ENCODE assay signal across 20 cellular contexts in the genomic region with DNA sequence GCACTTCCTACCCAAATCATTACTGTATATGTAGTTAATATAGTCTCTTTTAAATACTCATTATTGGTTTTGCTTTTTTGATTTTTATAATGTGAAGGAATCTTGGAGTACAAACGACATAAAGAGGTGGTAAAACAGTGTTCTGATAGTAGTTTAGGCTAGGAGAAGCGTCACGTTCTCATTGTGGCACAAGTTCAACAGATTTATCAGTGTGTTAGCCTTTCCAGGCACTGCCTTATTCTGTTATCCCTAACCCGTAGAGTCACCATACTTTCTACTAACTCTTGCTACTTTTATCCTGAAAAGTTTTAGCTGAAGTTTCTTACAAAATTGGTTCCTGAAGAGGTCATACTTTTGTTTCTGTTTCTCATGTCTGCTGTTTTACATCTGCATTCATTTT.
"Had no signal": no experiment of that assay in that cellular context is flagged by ENCODE, and none has a peak within 500 bp of the region (broad histone marks: within the 10 kb centered on the region; RNA-seq: fewer than 3 reads in every experiment).

No MANE protein-coding gene starts in this region.

- H3K4me3 ChIP-seq: SJCRH30 had no signal

- H3K36me3 ChIP-seq: SJCRH30 had no signal

- ATAC-seq: HepG2, Panc1, PC-3, SK-N-SH treated with all-trans-retinoic acid at 6 μM for 48 hours had no signal

- H3K27me3 ChIP-seq: SJCRH30 had no signal

- DNase-seq: IMR-90, MV-4-11, NCI-H1048, NCI-H1105, NCI-H1417, NCI-H1436 treated with DMSO at 0.1 percent for 48 hours, NCI-H1694, NCI-H187 treated with DMSO at 0.1 percent for 48 hours, NCI-H2029 treated with DMSO at 0.1 percent for 48 hours, NCI-H2171 treated with DMSO at 0.1 percent for 48 hours, NCI-H524, NCI-H526 treated with DMSO at 0.1 percent for 48 hours, NCI-H748 treated with DMSO at 0.1 percent for 48 hours, PC-3, SHP77 treated with DMSO at 0.1 percent for 48 hours, SJCRH30 had no signal

- H3K27ac ChIP-seq: RWPE1, SJCRH30 had no signal

- H3K4me1 ChIP-seq: SJCRH30 had no signal

- H3K9me3 ChIP-seq: SJCRH30 had no signal
